In genomic region chr15:29821416-29822099, GRCh38 we compare ENCODE assay signal across 7 cellular contexts. TPM values are rescaled to one million over a fixed set of nuclear protein-coding genes. Genes with fewer than 3 reads are reported as not detected.
DNase-seq lines count a peak whose midpoint lies in the region; ATAC-seq and TF ChIP-seq lines count a peak whose summit lies in the region.

No MANE protein-coding gene starts in this region.

- TF ChIP-seq CTCF in choroid plexus epithelial cell (conservative IDR thresholded peaks at IDR 0.05; ENCODE audit: low read depth, low read length): peak; percentile 48

- peak overlapping the region; percentile 86 for H3K4me3 ChIP-seq in choroid plexus epithelial cell (ENCODE audit: low read depth, low read length)

- DNase-seq in GM03348 (ENCODE audit: low spot score) (peak; percentile 82), RPMI7951 (ENCODE audit: low read depth) (peak; percentile 85), choroid plexus epithelial cell (ENCODE audit: low read depth) (peak; percentile 89), kidney tubule cell (ENCODE audit: low spot score) (peak; percentile 92)
- DNase-seq in stimulated activated CD4-positive, alpha-beta T cell treated with anti-CD3 and anti-CD28 coated beads, Interleukin-1b, Interleukin-23, amount 100 ng/mL, for 48 hours: peak; percentile 26

- ATAC-seq in HG02943 (IDR thresholded peaks at IDR 0.05; ENCODE audit: low read depth, unreplicated experiment): peak; percentile 49
- ATAC-seq in GM21717 (IDR thresholded peaks at IDR 0.05; ENCODE audit: unreplicated experiment): no peak

RNA-seq across cellular contexts. Expression of gene TJP1, which starts 0.7 kb away (rescaled TPM):
- total RNA-seq in RPMI7951 (2014; rRNA removed; shearing (Covaris generic)): 28.1 and 31.6 TPM in 2 replicates

Comparison
In these comparisons a context has a peak if more than half of its experiments do, and no peak if none do; other contexts are left out.
1. DNase-seq: peak in every context shown above with its lines; median percentile 92 in kidney tubule cell; 89 in choroid plexus epithelial cell; 85 in RPMI7951; 82 in GM03348; 26 in stimulated activated CD4-positive, alpha-beta T cell treated with anti-CD3 and anti-CD28 coated beads, Interleukin-1b, Interleukin-23, amount 100 ng/mL, for 48 hours.